Comparison of ENCODE assay signal across 17 cellular contexts in the genomic region with DNA sequence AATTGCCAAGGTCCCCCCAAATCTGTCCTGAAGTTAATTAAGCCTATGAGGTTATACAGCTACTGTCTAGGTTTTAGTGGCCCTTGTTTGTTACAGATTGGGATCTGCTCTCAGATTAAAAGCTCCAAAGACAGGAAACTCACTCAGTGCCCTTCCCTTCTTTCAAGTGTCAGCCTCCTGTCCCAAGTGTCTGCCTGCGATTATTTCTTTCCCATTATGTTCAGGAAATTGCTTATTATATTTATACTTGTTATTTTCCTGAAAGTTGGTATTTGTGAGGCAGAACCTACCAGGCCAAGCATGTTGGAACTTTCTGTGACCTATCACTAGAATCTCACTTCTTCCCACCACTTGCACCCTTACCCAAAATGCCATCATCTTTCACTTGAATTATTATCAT.
"Had no signal": no experiment of that assay in that cellular context is flagged by ENCODE, and none has a peak within 500 bp of the region (broad histone marks: within the 10 kb centered on the region; RNA-seq: fewer than 3 reads in every experiment).

No MANE protein-coding gene starts in this region.

- H3K27ac ChIP-seq: neutrophil, psoas muscle, right lobe of liver, testis, tibial nerve, upper lobe of right lung had no signal

- DNase-seq: foreskin melanocyte; head of caudate nucleus; hippocampal formation; mucosa of descending colon; naive thymus-derived CD8-positive, alpha-beta T cell; psoas muscle; retina; right lobe of liver; stimulated activated CD4-positive, alpha-beta T cell treated with anti-CD3 and anti-CD28 coated beads, Interleukin-15, amount 100 ng/mL, for 24 hours; stimulated activated CD4-positive, alpha-beta T cell treated with anti-CD3 and anti-CD28 coated beads, Interleukin-1b, Interleukin-23, amount 100 ng/mL, for 48 hours; stimulated activated CD4-positive, alpha-beta T cell treated with anti-CD3 and anti-CD28 coated beads, Interleukin-4, amount 100 ng/mL, for 24 hours; testis; upper lobe of right lung had no signal

- H3K27me3 ChIP-seq: neutrophil, right lobe of liver, testis, tibial nerve, upper lobe of right lung had no signal

- H3K9me3 ChIP-seq: mucosa of descending colon, neutrophil, psoas muscle, right lobe of liver, testis, tibial nerve, upper lobe of right lung had no signal

- H3K4me1 ChIP-seq: psoas muscle, right lobe of liver, testis, tibial nerve, upper lobe of right lung had no signal

- H3K36me3 ChIP-seq: neutrophil, right lobe of liver, tibial nerve, upper lobe of right lung had no signal

- H3K4me3 ChIP-seq: mucosa of descending colon, psoas muscle, right lobe of liver, testis, tibial nerve, upper lobe of right lung had no signal

- ATAC-seq: naive thymus-derived CD8-positive, alpha-beta T cell; psoas muscle; right lobe of liver; stimulated activated memory B cell treated with anti-CD40 and anti-IgM and Interleukin-4, amounts not matched to agents 10 μg/mL and 1 μg/mL and 100 μg/mL, for 72 hours; upper lobe of right lung had no signal

- FAIRE-seq: colon had no signal
